In the genomic region with DNA sequence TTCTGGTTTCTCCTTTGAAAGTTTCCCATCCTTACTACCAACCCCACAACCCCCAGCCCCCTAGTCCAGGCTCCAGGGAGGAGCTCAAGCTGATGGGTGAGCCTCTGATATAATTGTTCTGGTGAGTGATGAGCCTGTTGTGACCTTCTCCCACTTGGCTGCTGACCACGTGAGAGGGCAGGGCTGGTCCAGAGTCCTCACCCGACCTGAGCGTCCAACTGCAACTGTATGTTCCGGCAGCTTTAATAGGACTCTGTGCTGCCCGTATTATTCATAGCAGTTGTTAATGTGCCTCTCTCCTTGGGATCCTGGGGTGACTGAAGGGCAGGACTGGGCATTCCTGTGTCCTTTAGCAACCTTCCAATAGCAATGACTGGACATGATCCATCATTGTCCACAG, we compare ENCODE assay signal across 26 cellular contexts. TPM values are rescaled to one million over a fixed set of nuclear protein-coding genes. Genes with fewer than 3 reads are reported as not detected.
A peak's percentile ranks its signal among the peaks of the same experiment; 100 is the strongest.
DNase-seq lines count a peak whose midpoint lies in the region; ATAC-seq and TF ChIP-seq lines count a peak whose summit lies in the region.
"Had no signal": no experiment of that assay in that cellular context is flagged by ENCODE, and none has a peak within 500 bp of the region (broad histone marks: within the 10 kb centered on the region; RNA-seq: fewer than 3 reads in every experiment).

No MANE protein-coding gene starts in this region.

- no peak overlapping the region for H2BK15ac ChIP-seq in mesenchymal stem cell (ENCODE audit: low read depth, poor library complexity, severe bottlenecking)

- no peak for TF ChIP-seq POLR2A in stomach (IDR thresholded peaks at IDR 0.05)

- H3K36me3 ChIP-seq in SK-N-MC (ENCODE audit: insufficient read depth, low read length) (no peaks in the 10 kb centered on the region), heart right ventricle (no peaks in the 10 kb centered on the region), mesenchymal stem cell (ENCODE audit: control insufficient read depth in 1 of 2, insufficient read depth in 2 of 2, low read depth in 1 of 2, low read length in 2 of 2) (no peaks in the 10 kb centered on the region), stomach (no peaks in the 10 kb centered on the region)
- H3K36me3 ChIP-seq: lower lobe of right lung, neutrophil had no signal

- H3K9me3 ChIP-seq in SK-N-MC (ENCODE audit: low read depth, low read length) (no peaks in the 10 kb centered on the region), heart right ventricle (no peaks in the 10 kb centered on the region), mesenchymal stem cell (ENCODE audit: control insufficient read depth, low read length) (no peaks in the 10 kb centered on the region), stomach (no peaks in the 10 kb centered on the region)
- H3K9me3 ChIP-seq: lower lobe of right lung, neutrophil, testis had no signal

- peak; percentile 48 to 94 (median 75) for ATAC-seq in heart right ventricle
- ATAC-seq: lower lobe of right lung; stimulated activated naive B cell treated with anti-CD40 and anti-IgM and Interleukin-4, amounts not matched to agents 10 μg/mL and 1 μg/mL and 100 μg/mL, for 72 hours had no signal

- peak overlapping the region; percentile 18; the same call in 1 of the 2 replicates for H3K27ac ChIP-seq in SK-N-MC
- peak overlapping the region in 3 of 10 donors; percentile 13 to 25 (median 19) for H3K27ac ChIP-seq in heart right ventricle
- no peak overlapping the region for H3K27ac ChIP-seq in mesenchymal stem cell (ENCODE audit: low read length, poor library complexity, severe bottlenecking)
- H3K27ac ChIP-seq in stomach = no peak overlapping the region
- H3K27ac ChIP-seq: C4-2B, epithelial cell of prostate, lower lobe of right lung, testis had no signal

- CTCF ChIA-PET in HEK293T (lab: Yijun Ruan, JAX) = no interaction called here

- H3K4me1 ChIP-seq in heart right ventricle (peaks cover 0 to 44% (median 13%) of the 10 kb centered on the region in 9 donors), mesenchymal stem cell (ENCODE audit: control insufficient read depth, insufficient read depth, low read depth, low read length) (peaks cover 8% of the 10 kb centered on the region), stomach (peaks cover 7 to 21% (median 13%) of the 10 kb centered on the region in 4 donors)
- H3K4me1 ChIP-seq: testis had no signal

- H3K4me2 ChIP-seq in mesenchymal stem cell (ENCODE audit: low read length, poor library complexity, severe bottlenecking) = no peak overlapping the region

- TF ChIP-seq CTCF in heart right ventricle (IDR thresholded peaks at IDR 0.05) (no peak), stomach (IDR thresholded peaks at IDR 0.05) (no peak)

- no peak overlapping the region for H3K18ac ChIP-seq in mesenchymal stem cell (ENCODE audit: low read depth in 1 of 2, low read length in 2 of 2)

- no peaks in the 10 kb centered on the region for H3K79me1 ChIP-seq in mesenchymal stem cell (replicated peaks; ENCODE audit: low read length, poor library complexity, severe bottlenecking)

- no peak for TF ChIP-seq EP300 in stomach (IDR thresholded peaks at IDR 0.05)

- WGBS in heart right ventricle, 2 donors = 49 to 58% methylated on average over 5 of the region's 5 CpGs
- WGBS in mesenchymal stem cell = 92% methylated on average over 5 of the region's 5 CpGs
- WGBS in stomach, 5 donors = 33 to 47% (median 39%) methylated on average over 5 of the region's 5 CpGs

- no peak overlapping the region for H2AFZ ChIP-seq in mesenchymal stem cell (ENCODE audit: low read depth, low read length)

- intact Hi-C loops in heart right ventricle (cut with DNase I) (loop anchor here in 1 of 10 donors (10.0 kb wide), 1 partner anchor 54 kb away; a partner anchor contains a TSS), stomach (cut with DNase I; ENCODE audit: low total_unique reads) (no loop called here)

- no peak overlapping the region for H2BK12ac ChIP-seq in mesenchymal stem cell (ENCODE audit: low read length in 2 of 2)

- no peak overlapping the region for H2BK120ac ChIP-seq in mesenchymal stem cell (ENCODE audit: low read depth, low read length)

- no peak overlapping the region for H3K4me3 ChIP-seq in SK-N-MC
- no peak overlapping the region for H3K4me3 ChIP-seq in heart right ventricle
- no peak overlapping the region for H3K4me3 ChIP-seq in mesenchymal stem cell (ENCODE audit: insufficient read depth in 1 of 2, low read depth in 1 of 2, low read length in 2 of 2)
- H3K4me3 ChIP-seq in stomach = no peak overlapping the region
- H3K4me3 ChIP-seq: lower lobe of right lung, testis had no signal

- no peak for DNase-seq in SK-N-MC (ENCODE audit: low read depth, low spot score)
- peak; percentile 49 to 54 for DNase-seq in heart right ventricle
- DNase-seq in mesenchymal stem cell = no peak
- DNase-seq in stomach = peak; percentile 50
- DNase-seq in SW480 (ENCODE audit: low spot score) = no peak
- DNase-seq in GDM1 (lab: John Stamatoyannopoulos, UW) = no peak
- DNase-seq in HEK293T (ENCODE audit: extremely low spot score) = no peak
- DNase-seq: activated CD4-positive, alpha-beta memory T cell treated with anti-CD3 and anti-CD28 coated beads, Interleukin-2, amount 10 ng/mL, durations not matched to agents 7 days and 5 days; activated CD4-positive, CD25-positive, alpha-beta regulatory T cell treated with anti-CD3 and anti-CD28 coated beads, Interleukin-2, amount 50 U/mL, for 72 hours; activated naive CD8-positive, alpha-beta T cell treated with anti-CD3 and anti-CD28 coated beads for 36 hours; cerebellar nuclear complex; effector CD4-positive, alpha-beta T cell; hippocampal formation; immature natural killer cell; lower lobe of right lung; NCI-H2081; NCI-H446; SHP77; stimulated activated CD4-positive, alpha-beta T cell treated with anti-CD3 and anti-CD28 coated beads, Interleukin-4, amount 100 ng/mL, for 24 hours; stimulated activated naive B cell treated with anti-CD40 and anti-IgM and Interleukin-4, amounts not matched to agents 10 μg/mL and 1 μg/mL and 100 μg/mL, for 72 hours; SW 1271; testis had no signal

- H2AK5ac ChIP-seq in mesenchymal stem cell (ENCODE audit: low read length, severe bottlenecking) = peak overlapping the region; percentile 3

- H4K91ac ChIP-seq in mesenchymal stem cell (ENCODE audit: low read length) = peak overlapping the region; percentile 22

- no peaks in the 10 kb centered on the region for H3K27me3 ChIP-seq in heart right ventricle
- H3K27me3 ChIP-seq in mesenchymal stem cell (ENCODE audit: control insufficient read depth in 1 of 2, insufficient read depth in 1 of 2, low read length in 2 of 2) = no peaks in the 10 kb centered on the region
- H3K27me3 ChIP-seq in stomach = no peaks in the 10 kb centered on the region
- H3K27me3 ChIP-seq: neutrophil, testis had no signal

- H3K4ac ChIP-seq in mesenchymal stem cell (ENCODE audit: low read depth in 1 of 2, low read length in 2 of 2) = no peak overlapping the region

- H2BK5ac ChIP-seq in mesenchymal stem cell (ENCODE audit: low read depth, low read length, poor library complexity, severe bottlenecking) = no peak overlapping the region

- POLR2A ChIA-PET in HEK293T (lab: Yijun Ruan, JAX) = no interaction called here

- H3K14ac ChIP-seq in mesenchymal stem cell (ENCODE audit: low read length in 2 of 2) = no peak overlapping the region

- H3K23ac ChIP-seq in mesenchymal stem cell (ENCODE audit: low read length in 2 of 2) = no peak overlapping the region

- no peak overlapping the region for H3K9ac ChIP-seq in SK-N-MC (ENCODE audit: insufficient read length)
- H3K9ac ChIP-seq in mesenchymal stem cell (ENCODE audit: low read length) = no peak overlapping the region

- H4K8ac ChIP-seq in mesenchymal stem cell (ENCODE audit: low read length) = no peak overlapping the region

TF ChIP-seq in HEK293T, 16 proteins besides CTCF, POLR2A, EP300 and RAD21:
- TF ChIP-seq BHLHE40 (IDR thresholded peaks at IDR 0.05; ENCODE audit: borderline replicate concordance) = no peak
- TF ChIP-seq SUZ12 (IDR thresholded peaks at IDR 0.05) = no peak
- TF ChIP-seq CTBP1 (IDR thresholded peaks at IDR 0.05; ENCODE audit: borderline replicate concordance) = no peak
- TF ChIP-seq TARDBP (IDR thresholded peaks at IDR 0.05) = no peak
- no peak for TF ChIP-seq NFRKB (IDR thresholded peaks at IDR 0.05)
- no peak for TF ChIP-seq SP1 (IDR thresholded peaks at IDR 0.05)
- TF ChIP-seq HDGF (IDR thresholded peaks at IDR 0.05; ENCODE audit: borderline replicate concordance) = no peak
- no peak for TF ChIP-seq FOXM1 (IDR thresholded peaks at IDR 0.05; ENCODE audit: borderline replicate concordance)
- TF ChIP-seq L3MBTL2 (conservative IDR thresholded peaks at IDR 0.05) = no peak
- no peak for TF ChIP-seq ELF4 (IDR thresholded peaks at IDR 0.05)

RNA-seq across cellular contexts. Expression of a gene that starts 56.2 kb away (rescaled TPM):
- 1 to 10 TPM; 2.0 to 9.0 (median 5.8) TPM for total RNA-seq in heart right ventricle
- polyA plus RNA-seq in heart right ventricle = 1 to 10 TPM; 1.7 to 2.2 TPM
- 10.6 TPM for polyA plus RNA-seq in mesenchymal stem cell (2013, experiment 1 of 2)
- 10.8 TPM for polyA plus RNA-seq in mesenchymal stem cell (2013, experiment 2 of 2)
- total RNA-seq in stomach = 10 to 100 TPM in 2 of 5 donors, 1 to 10 TPM in 3; 4.1 to 39.7 (median 9.0) TPM
- polyA plus RNA-seq in stomach = 1 to 10 TPM; 5.0 to 7.6 (median 6.1) TPM
- polyA plus RNA-seq: IgD-negative memory B cell had no signal

Comparison
In these comparisons a context has a peak if more than half of its experiments do, and no peak if none do; other contexts are left out.
1. DNase-seq: peak in heart right ventricle (2 of 2) and stomach (single experiment); none in SK-N-MC (single experiment), mesenchymal stem cell (single experiment), SW480 (single experiment), GDM1 (single experiment) and HEK293T (single experiment).